3 cellular contexts compared by ENCODE assay signal in the genomic region with DNA sequence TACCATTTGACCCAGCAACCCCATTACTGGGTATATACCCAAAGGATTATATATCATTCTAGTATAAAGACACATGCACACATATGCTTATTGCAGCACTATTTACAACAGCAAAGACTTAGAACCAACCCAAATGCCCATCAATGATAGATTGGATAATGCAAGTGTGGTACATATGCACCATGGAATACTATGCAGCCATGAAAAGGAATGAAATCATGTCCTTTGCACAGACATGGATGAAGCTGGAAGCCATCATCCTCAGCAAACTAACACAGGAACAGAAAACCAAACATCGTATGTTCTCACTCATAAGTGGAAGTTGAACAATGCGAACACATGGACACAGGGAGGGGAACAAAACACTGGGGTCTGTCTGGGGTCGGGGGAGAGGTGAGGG. TPM values are rescaled to one million over a fixed set of nuclear protein-coding genes. Genes with fewer than 3 reads are reported as not detected.
"Had no signal": no experiment of that assay in that cellular context is flagged by ENCODE, and none has a peak within 500 bp of the region (broad histone marks: within the 10 kb centered on the region; RNA-seq: fewer than 3 reads in every experiment).

No MANE protein-coding gene starts in this region.

RNA-seq across cellular contexts. Expression of a gene that starts 50.6 kb away (rescaled TPM):
- total RNA-seq: dermis microvascular lymphatic vessel endothelial cell, heart left ventricle, heart right ventricle had no signal
